ENCODE assay signal across 8 cellular contexts in the genomic region with DNA sequence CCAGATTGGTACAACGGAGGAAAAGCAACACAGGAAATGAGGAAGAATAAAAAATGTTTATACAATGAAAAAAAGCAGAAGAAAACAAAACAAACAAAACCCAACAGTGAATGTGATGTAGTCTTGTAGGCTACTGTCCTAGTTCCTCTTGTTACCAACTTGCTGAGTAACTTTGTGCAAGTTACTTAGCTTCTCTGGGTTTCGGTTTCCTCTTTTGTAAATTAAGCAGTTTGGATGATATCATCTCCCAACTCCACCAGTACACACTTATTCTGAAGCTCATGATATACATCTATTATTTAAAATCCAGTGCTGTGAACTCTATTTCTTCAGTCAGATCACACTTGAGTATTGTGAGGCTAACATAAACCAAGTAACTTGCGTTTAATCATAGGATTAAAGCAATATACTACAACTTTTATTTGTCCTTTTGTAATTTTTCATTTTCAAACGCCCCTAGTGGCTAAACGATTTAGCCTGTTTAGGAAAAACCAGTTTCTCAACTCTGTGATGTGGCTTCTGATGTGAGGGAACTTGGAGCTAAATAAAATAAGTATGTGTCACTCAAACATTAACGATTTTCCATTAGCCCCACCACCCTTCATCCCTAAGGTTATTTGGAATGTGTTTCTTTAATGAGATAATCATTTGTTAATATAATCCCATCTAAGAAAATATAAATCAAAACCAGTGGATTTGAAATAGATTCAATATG. TPM values are rescaled to one million over a fixed set of nuclear protein-coding genes. Genes with fewer than 3 reads are reported as not detected.
DNase-seq lines count a peak whose midpoint lies in the region; ATAC-seq, FAIRE-seq and TF ChIP-seq lines count a peak whose summit lies in the region.

No MANE protein-coding gene starts in this region.

- CTCF ChIA-PET in activated naive CD4-positive, alpha-beta T cell treated with anti-CD3 and anti-CD28 coated beads for 36 hours (lab: Charles Lee) = interaction anchor here (0.6 to 2.7 kb wide), 18 partner anchors 10 to 729 kb away, joined by 3 to 17 read pairs (median 4); a partner anchor contains a TSS
- CTCF ChIA-PET in activated CD8-positive, alpha-beta T cell treated with anti-CD3 and anti-CD28 coated beads, Interleukin-2, amount 10 ng/mL, durations not matched to agents 7 days and 5 days (lab: Charles Lee) = interaction anchor here (0.7 to 5.1 kb wide), 32 partner anchors 8 to 1660 kb away, joined by 3 to 33 read pairs (median 6); a partner anchor contains a TSS

- H3K27ac Mint-ChIP-seq in activated naive CD4-positive, alpha-beta T cell treated with anti-CD3 and anti-CD28 coated beads for 36 hours = peak overlapping the region; percentile 100
- H3K27ac Mint-ChIP-seq in activated CD8-positive, alpha-beta T cell treated with anti-CD3 and anti-CD28 coated beads, Interleukin-2, amount 10 ng/mL, durations not matched to agents 7 days and 5 days = peak overlapping the region; percentile 100
- peak overlapping the region; percentile 96 for H3K27ac Mint-ChIP-seq in glutamatergic neuron (ENCODE audit: unreplicated experiment)
- H3K27ac Mint-ChIP-seq in stimulated activated memory B cell treated with anti-CD40 and anti-IgM and Interleukin-4, amounts not matched to agents 10 μg/mL and 1 μg/mL and 100 μg/mL, for 72 hours = peak overlapping the region; percentile 100

- peaks cover 50% of the 10 kb centered on the region for H3K4me1 Mint-ChIP-seq in activated naive CD4-positive, alpha-beta T cell treated with anti-CD3 and anti-CD28 coated beads for 36 hours (ENCODE audit: low read depth)
- H3K4me1 Mint-ChIP-seq in activated CD8-positive, alpha-beta T cell treated with anti-CD3 and anti-CD28 coated beads, Interleukin-2, amount 10 ng/mL, durations not matched to agents 7 days and 5 days (ENCODE audit: low read depth) = peaks cover 48% of the 10 kb centered on the region
- H3K4me1 Mint-ChIP-seq in glutamatergic neuron (ENCODE audit: low read depth, unreplicated experiment) = peaks cover 18% of the 10 kb centered on the region
- peaks cover 46% of the 10 kb centered on the region for H3K4me1 Mint-ChIP-seq in stimulated activated memory B cell treated with anti-CD40 and anti-IgM and Interleukin-4, amounts not matched to agents 10 μg/mL and 1 μg/mL and 100 μg/mL, for 72 hours

- peaks cover 3% of the 10 kb centered on the region for H3K27me3 Mint-ChIP-seq in activated naive CD4-positive, alpha-beta T cell treated with anti-CD3 and anti-CD28 coated beads for 36 hours (ENCODE audit: low read depth)
- H3K27me3 Mint-ChIP-seq in activated CD8-positive, alpha-beta T cell treated with anti-CD3 and anti-CD28 coated beads, Interleukin-2, amount 10 ng/mL, durations not matched to agents 7 days and 5 days (ENCODE audit: low read depth) = peaks cover 3% of the 10 kb centered on the region
- H3K27me3 Mint-ChIP-seq in glutamatergic neuron (ENCODE audit: unreplicated experiment) = peaks cover 5% of the 10 kb centered on the region
- no peaks in the 10 kb centered on the region for H3K27me3 Mint-ChIP-seq in stimulated activated memory B cell treated with anti-CD40 and anti-IgM and Interleukin-4, amounts not matched to agents 10 μg/mL and 1 μg/mL and 100 μg/mL, for 72 hours

- no peak for FAIRE-seq in frontal cortex (lab: Jason Lieb, UNC)

- POLR2A ChIA-PET in activated CD8-positive, alpha-beta T cell treated with anti-CD3 and anti-CD28 coated beads, Interleukin-2, amount 10 ng/mL, durations not matched to agents 7 days and 5 days (lab: Charles Lee) = interaction anchor here (0.9 to 16.0 kb wide), 14 partner anchors 7 to 485 kb away, joined by 3 to 183 read pairs (median 4); a partner anchor contains a TSS

- peak; percentile 77 for TF ChIP-seq CTCF in glutamatergic neuron (IDR thresholded peaks at IDR 0.05; ENCODE audit: partially characterized antibody, unreplicated experiment)

- peak overlapping the region; percentile 90 for H3K4me3 Mint-ChIP-seq in activated naive CD4-positive, alpha-beta T cell treated with anti-CD3 and anti-CD28 coated beads for 36 hours
- peak overlapping the region; percentile 91 for H3K4me3 Mint-ChIP-seq in activated CD8-positive, alpha-beta T cell treated with anti-CD3 and anti-CD28 coated beads, Interleukin-2, amount 10 ng/mL, durations not matched to agents 7 days and 5 days
- peak overlapping the region; percentile 86 for H3K4me3 Mint-ChIP-seq in glutamatergic neuron (ENCODE audit: unreplicated experiment)
- H3K4me3 Mint-ChIP-seq in stimulated activated memory B cell treated with anti-CD40 and anti-IgM and Interleukin-4, amounts not matched to agents 10 μg/mL and 1 μg/mL and 100 μg/mL, for 72 hours = peak overlapping the region; percentile 74

- ATAC-seq in activated CD8-positive, alpha-beta T cell treated with anti-CD3 and anti-CD28 coated beads, Interleukin-2, amount 10 ng/mL, durations not matched to agents 7 days and 5 days = peak; percentile 21
- peak; percentile 17 for ATAC-seq in stimulated activated memory B cell treated with anti-CD40 and anti-IgM and Interleukin-4, amounts not matched to agents 10 μg/mL and 1 μg/mL and 100 μg/mL, for 72 hours

- no peaks in the 10 kb centered on the region for H3K9me3 Mint-ChIP-seq in activated naive CD4-positive, alpha-beta T cell treated with anti-CD3 and anti-CD28 coated beads for 36 hours
- H3K9me3 Mint-ChIP-seq in activated CD8-positive, alpha-beta T cell treated with anti-CD3 and anti-CD28 coated beads, Interleukin-2, amount 10 ng/mL, durations not matched to agents 7 days and 5 days (ENCODE audit: insufficient read depth) = no peaks in the 10 kb centered on the region
- H3K9me3 Mint-ChIP-seq in glutamatergic neuron (ENCODE audit: unreplicated experiment) = peaks cover 11% of the 10 kb centered on the region
- no peaks in the 10 kb centered on the region for H3K9me3 Mint-ChIP-seq in stimulated activated memory B cell treated with anti-CD40 and anti-IgM and Interleukin-4, amounts not matched to agents 10 μg/mL and 1 μg/mL and 100 μg/mL, for 72 hours

- peaks cover 11% of the 10 kb centered on the region for H3K36me3 Mint-ChIP-seq in activated naive CD4-positive, alpha-beta T cell treated with anti-CD3 and anti-CD28 coated beads for 36 hours (ENCODE audit: low read depth)
- H3K36me3 Mint-ChIP-seq in activated CD8-positive, alpha-beta T cell treated with anti-CD3 and anti-CD28 coated beads, Interleukin-2, amount 10 ng/mL, durations not matched to agents 7 days and 5 days (ENCODE audit: low read depth) = peaks cover 37% of the 10 kb centered on the region
- H3K36me3 Mint-ChIP-seq in glutamatergic neuron (ENCODE audit: unreplicated experiment) = peaks cover 8% of the 10 kb centered on the region
- H3K36me3 Mint-ChIP-seq in stimulated activated memory B cell treated with anti-CD40 and anti-IgM and Interleukin-4, amounts not matched to agents 10 μg/mL and 1 μg/mL and 100 μg/mL, for 72 hours = peaks cover 17% of the 10 kb centered on the region

- DNase-seq in activated naive CD4-positive, alpha-beta T cell treated with anti-CD3 and anti-CD28 coated beads for 36 hours = no peak
- no peak for DNase-seq in activated naive CD4-positive, alpha-beta T cell (lab: John Stamatoyannopoulos, UW)
- peak; percentile 41 for DNase-seq in NCI-H1105 treated with DMSO at 0.1 percent for 48 hours (lab: John Stamatoyannopoulos, UW)
- peak; percentile 42 for DNase-seq in activated CD8-positive, alpha-beta T cell treated with anti-CD3 and anti-CD28 coated beads, Interleukin-2, amount 10 ng/mL, durations not matched to agents 7 days and 5 days
- no peak for DNase-seq in glutamatergic neuron
- no peak for DNase-seq in frontal cortex (ENCODE audit: low spot score in 2 of 2)
- DNase-seq in stimulated activated CD4-positive, alpha-beta T cell treated with anti-CD3 and anti-CD28 coated beads, Interleukin-1b, Interleukin-23, amount 100 ng/mL, for 48 hours = no peak

- intact Hi-C loops in activated naive CD4-positive, alpha-beta T cell treated with anti-CD3 and anti-CD28 coated beads for 36 hours (cut with micrococcal nuclease) = loop anchor here (5.0 to 10.0 kb wide), 4 partner anchors 409 to 732 kb away; a partner anchor contains a TSS

RNA-seq across cellular contexts. Expression of a gene that starts 1.4 kb away (rescaled TPM):
- total RNA-seq in activated naive CD4-positive, alpha-beta T cell treated with anti-CD3 and anti-CD28 coated beads for 36 hours = 10 to 100 TPM; 19.1 to 21.4 TPM
- 10 to 100 TPM; 30.2 to 31.0 TPM for total RNA-seq in activated CD8-positive, alpha-beta T cell treated with anti-CD3 and anti-CD28 coated beads, Interleukin-2, amount 10 ng/mL, durations not matched to agents 7 days and 5 days
- total RNA-seq in glutamatergic neuron (ENCODE audit: unreplicated experiment) (65.5 TPM), frontal cortex (21.2 TPM)

RNA-seq across cellular contexts. Expression of a gene that starts 18.2 kb away (rescaled TPM):
- total RNA-seq in activated naive CD4-positive, alpha-beta T cell treated with anti-CD3 and anti-CD28 coated beads for 36 hours = 10 to 100 TPM; 48.7 to 50.2 TPM
- 10 to 100 TPM; 52.2 to 56.9 TPM for total RNA-seq in activated CD8-positive, alpha-beta T cell treated with anti-CD3 and anti-CD28 coated beads, Interleukin-2, amount 10 ng/mL, durations not matched to agents 7 days and 5 days
- total RNA-seq in glutamatergic neuron (ENCODE audit: unreplicated experiment) (18.2 TPM), frontal cortex (13.5 TPM)

Comparison
In these comparisons a context has a peak if more than half of its experiments do, and no peak if none do; other contexts are left out.
1. DNase-seq: peak in NCI-H1105 treated with DMSO at 0.1 percent for 48 hours (single experiment) and activated CD8-positive, alpha-beta T cell treated with anti-CD3 and anti-CD28 coated beads, Interleukin-2, amount 10 ng/mL, durations not matched to agents 7 days and 5 days (single experiment); none in activated naive CD4-positive, alpha-beta T cell treated with anti-CD3 and anti-CD28 coated beads for 36 hours (single experiment), activated naive CD4-positive, alpha-beta T cell (0 of 4), glutamatergic neuron (single experiment), frontal cortex (0 of 2) and stimulated activated CD4-positive, alpha-beta T cell treated with anti-CD3 and anti-CD28 coated beads, Interleukin-1b, Interleukin-23, amount 100 ng/mL, for 48 hours (single experiment).
2. Peak in every context shown above with its lines, with median percentiles within 50 percentile points of each other: H3K27ac Mint-ChIP-seq and H3K4me3 Mint-ChIP-seq.